ENCODE assay signal across 8 cellular contexts in genomic region chr19:6632002-6632621, GRCh38. TPM values are rescaled to one million over a fixed set of nuclear protein-coding genes. Genes with fewer than 3 reads are reported as not detected.
A peak's percentile ranks its signal among the peaks of the same experiment; 100 is the strongest.
DNase-seq lines count a peak whose midpoint lies in the region; ATAC-seq, FAIRE-seq and TF ChIP-seq lines count a peak whose summit lies in the region.

No MANE protein-coding gene starts in this region.

- H3K4me3 ChIP-seq in SJCRH30 (no peak overlapping the region), pancreas (no peak overlapping the region), upper lobe of right lung (no peak overlapping the region)

- ATAC-seq in pancreas: peak; percentile 73 to 98 (median 87)
- peak; percentile 95 for ATAC-seq in upper lobe of right lung
- ATAC-seq in HG02678 (IDR thresholded peaks at IDR 0.05; ENCODE audit: unreplicated experiment): no peak

- H3K27ac ChIP-seq in SJCRH30 (no peak overlapping the region), pancreas (no peak overlapping the region), upper lobe of right lung (no peak overlapping the region)

- intact Hi-C loops in pancreas (cut with DNase I) (loop anchor here in 1 of 3 donors (5.0 kb wide), 2 partner anchors 115 to 230 kb away; no protein-coding TSS in a partner anchor), upper lobe of right lung (cut with DNase I) (no loop called here)

- H3K9me3 ChIP-seq in SJCRH30 (replicated peaks) (0 out of 2 replicates have a peak, but pooled peaks cover 3% of the 10 kb centered on the region), pancreas (no peaks in the 10 kb centered on the region), upper lobe of right lung (no peaks in the 10 kb centered on the region)

- H3K27me3 ChIP-seq in SJCRH30 (no peaks in the 10 kb centered on the region), pancreas (peaks cover 0 to 5% (median 0%) of the 10 kb centered on the region in 4 donors), upper lobe of right lung (no peaks in the 10 kb centered on the region)

- DNase-seq in ELF-1 (ENCODE audit: low read depth, low spot score) (peak; percentile 58), LoVo (ENCODE audit: low spot score) (peak; percentile 72), SJCRH30 (peak; percentile 63 to 82), germinal center (ENCODE audit: low spot score) (peak; percentile 56), pancreas (peak in 4 of 6 donors; percentile 33 to 71 (median 60)), upper lobe of right lung (no peak)
- peak; percentile 88 for DNase-seq in activated effector memory CD4-positive, alpha-beta T cell treated with anti-CD3 and anti-CD28 coated beads, Interleukin-2, amount 50 U/mL, for 16 hours

- H3K4me1 ChIP-seq in SJCRH30: no peaks in the 10 kb centered on the region
- H3K4me1 ChIP-seq in pancreas: no peaks in the 10 kb centered on the region
- no peaks in the 10 kb centered on the region for H3K4me1 ChIP-seq in upper lobe of right lung

- WGBS in pancreas, 2 donors: 41% methylated on average over 12 of the region's 12 CpGs

- peak; percentile 64 for FAIRE-seq in pancreas (lab: Jason Lieb, UNC)

- no peaks in the 10 kb centered on the region for H3K36me3 ChIP-seq in SJCRH30
- H3K36me3 ChIP-seq in pancreas: no peaks in the 10 kb centered on the region
- no peaks in the 10 kb centered on the region for H3K36me3 ChIP-seq in upper lobe of right lung

- TF ChIP-seq CTCF in pancreas (IDR thresholded peaks at IDR 0.05): peak; percentile 48 to 85 (median 84)
- TF ChIP-seq CTCF in upper lobe of right lung (IDR thresholded peaks at IDR 0.05): peak; percentile 88

RNA-seq across cellular contexts. Expression of gene TNFSF14, which starts 37.8 kb away (rescaled TPM):
- not detected in 2 replicates for total RNA-seq in SJCRH30 (2014; rRNA removed; shearing (Covaris generic))
- total RNA-seq in pancreas (1 to 10 TPM in 2 of 6 donors, under 1 TPM in 3, not detected in 1; 0.67 to 5.9 (median 0.98) TPM), upper lobe of right lung (4.4 TPM)
- polyA plus RNA-seq in pancreas: 1 to 10 TPM; 1.9 to 5.6 TPM

RNA-seq across cellular contexts. Expression of gene CD70, which starts 41.2 kb away (rescaled TPM):
- not detected in 2 replicates for total RNA-seq in SJCRH30 (2014; rRNA removed; shearing (Covaris generic))
- under 1 TPM in 1 of 6 donors, not detected in 5; 0.16 TPM for total RNA-seq in pancreas
- polyA plus RNA-seq in pancreas: not detected
- total RNA-seq in upper lobe of right lung: 1.7 TPM
